ENCODE assay signal across 2 cellular contexts in genomic region chr20:5899444-5899843, GRCh38.
TF ChIP-seq lines count a peak whose summit lies in the region.

No MANE protein-coding gene starts in this region.

TF ChIP-seq in HepG2, 621 proteins besides CTCF, POLR2A, EP300 and RAD21:
- TF ChIP-seq, protein P1, sequence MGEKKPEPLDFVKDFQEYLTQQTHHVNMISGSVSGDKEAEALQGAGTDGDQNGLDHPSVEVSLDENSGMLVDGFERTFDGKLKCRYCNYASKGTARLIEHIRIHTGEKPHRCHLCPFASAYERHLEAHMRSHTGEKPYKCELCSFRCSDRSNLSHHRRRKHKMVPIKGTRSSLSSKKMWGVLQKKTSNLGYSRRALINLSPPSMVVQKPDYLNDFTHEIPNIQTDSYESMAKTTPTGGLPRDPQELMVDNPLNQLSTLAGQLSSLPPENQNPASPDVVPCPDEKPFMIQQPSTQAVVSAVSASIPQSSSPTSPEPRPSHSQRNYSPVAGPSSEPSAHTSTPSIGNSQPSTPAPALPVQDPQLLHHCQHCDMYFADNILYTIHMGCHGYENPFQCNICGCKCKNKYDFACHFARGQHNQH (CRISPR knock-in tag; IDR thresholded peaks at IDR 0.05): no peak
- peak; percentile 98 to 99 for TF ChIP-seq MAFK (conservative IDR thresholded peaks at IDR 0.05 in 1 of 2, IDR thresholded peaks at IDR 0.05 in 1 of 2; ENCODE audit: low read length in 2 of 2)
- no peak for TF ChIP-seq SRSF9 (IDR thresholded peaks at IDR 0.05; ENCODE audit: borderline replicate concordance, insufficient read depth, low read depth, low read length, poor library complexity, severe bottlenecking)
- no peak for TF ChIP-seq ZSCAN25 (CRISPR knock-in tag; IDR thresholded peaks at IDR 0.05)
- TF ChIP-seq KLF15 (CRISPR knock-in tag; IDR thresholded peaks at IDR 0.05; ENCODE audit: borderline replicate concordance): no peak
- peak; percentile 76 for TF ChIP-seq NFE2L2 (IDR thresholded peaks at IDR 0.05; ENCODE audit: low read length)
- TF ChIP-seq MAFF (IDR thresholded peaks at IDR 0.05; ENCODE audit: low read depth, low read length): peak; percentile 97

TF ChIP-seq in H1, 55 proteins besides CTCF, POLR2A, EP300 and RAD21:
- TF ChIP-seq MAFK (IDR thresholded peaks at IDR 0.05; ENCODE audit: low read depth, low read length) (peak; percentile 64; the same call in 1 of the 2 replicates), SIRT6 (IDR thresholded peaks at IDR 0.05; ENCODE audit: low read length) (no peak), SP2 (IDR thresholded peaks at IDR 0.05; ENCODE audit: low read length) (no peak), TCF12 (IDR thresholded peaks at IDR 0.05; ENCODE audit: low read depth, low read length) (no peak), ATF2 (IDR thresholded peaks at IDR 0.05; ENCODE audit: low read length) (no peak), KDM5A (IDR thresholded peaks at IDR 0.05; ENCODE audit: low read length) (no peak)
